ENCODE assay signal across 25 cellular contexts in the genomic region with DNA sequence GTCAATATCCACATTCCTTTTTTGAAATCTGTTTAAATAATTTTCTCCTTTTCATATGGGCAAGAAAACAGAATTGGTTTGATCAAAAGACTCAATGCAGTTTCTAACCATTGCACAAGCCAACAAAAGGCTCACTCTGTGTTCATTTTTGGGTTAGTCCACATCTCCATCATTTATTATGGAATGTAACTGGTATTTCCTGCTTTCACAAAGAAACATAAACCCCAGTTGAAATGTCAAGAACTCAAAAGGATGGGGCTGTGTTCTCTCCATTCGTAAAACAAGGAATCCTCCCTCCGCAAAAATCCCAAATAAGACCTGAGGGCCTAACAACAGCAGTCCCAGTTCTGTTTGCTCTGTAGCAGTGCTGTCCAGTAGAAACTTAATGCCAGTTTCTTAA.
DNase-seq lines count a peak whose midpoint lies in the region; ATAC-seq and TF ChIP-seq lines count a peak whose summit lies in the region.
"Had no signal": no experiment of that assay in that cellular context is flagged by ENCODE, and none has a peak within 500 bp of the region (broad histone marks: within the 10 kb centered on the region; RNA-seq: fewer than 3 reads in every experiment).

No MANE protein-coding gene starts in this region.

- H3K4me3 Mint-ChIP-seq in HFFc6 (no peak overlapping the region), progenitor cell of endocrine pancreas (ENCODE audit: low read depth) (no peak overlapping the region)
- no peak overlapping the region for H3K4me3 Mint-ChIP-seq in effector memory CD8-positive, alpha-beta T cell
- H3K4me3 Mint-ChIP-seq: activated CD4-positive, alpha-beta T cell treated with anti-CD3 and anti-CD28 coated beads, Interleukin-2, amount 10 ng/mL, durations not matched to agents 24 days and 14 days; activated CD8-positive, alpha-beta memory T cell treated with anti-CD3 and anti-CD28 coated beads, Interleukin-2, amount 10 ng/mL, durations not matched to agents 7 days and 5 days; activated naive CD4-positive, alpha-beta T cell treated with anti-CD3 and anti-CD28 coated beads, Interleukin-2, amount 50 U/mL, for 24 hours; neural crest cell had no signal

- H3K4me1 ChIP-seq in mesendoderm (ENCODE audit: control insufficient read depth, low read depth, low read length): no peaks in the 10 kb centered on the region
- H3K4me1 ChIP-seq: BLaER1, body of pancreas, gastrocnemius medialis, lower lobe of right lung, psoas muscle had no signal

- peak; percentile 44 for DNase-seq in HFFc6
- peak; percentile 46 for DNase-seq in astrocyte of the spinal cord (ENCODE audit: low read depth, low spot score)
- peak; percentile 89 for DNase-seq in fibroblast of villous mesenchyme (ENCODE audit: low read depth)
- no peak for DNase-seq in NCI-H187 treated with DMSO at 0.1 percent for 48 hours (lab: John Stamatoyannopoulos, UW)
- no peak for DNase-seq in mesendoderm
- no peak for DNase-seq in progenitor cell of endocrine pancreas (ENCODE audit: low spot score, unreplicated experiment)
- DNase-seq in effector memory CD8-positive, alpha-beta T cell: no peak
- DNase-seq: activated CD4-positive, alpha-beta T cell treated with anti-CD3 and anti-CD28 coated beads, Interleukin-2, amount 10 ng/mL, durations not matched to agents 24 days and 14 days; activated CD8-positive, alpha-beta memory T cell treated with anti-CD3 and anti-CD28 coated beads, Interleukin-2, amount 10 ng/mL, durations not matched to agents 7 days and 5 days; body of pancreas; Calu3; gastrocnemius medialis; Kasumi-1; lower lobe of right lung; NCI-H1694; NCI-H82; OCI-M1; psoas muscle; Right ventricle myocardium superior; stimulated activated naive CD4-positive, alpha-beta T cell; thyroid gland had no signal

- H4K8ac ChIP-seq in mesendoderm (ENCODE audit: low read depth, low read length): no peak overlapping the region

- H3K9me3 Mint-ChIP-seq in HFFc6 (peaks cover 2% of the 10 kb centered on the region; the same call in 1 of the 2 replicates), progenitor cell of endocrine pancreas (ENCODE audit: low read depth) (peaks cover 2% of the 10 kb centered on the region)
- peaks cover 8 to 10% of the 10 kb centered on the region in 2 donors for H3K9me3 Mint-ChIP-seq in effector memory CD8-positive, alpha-beta T cell
- H3K9me3 Mint-ChIP-seq: activated CD4-positive, alpha-beta T cell treated with anti-CD3 and anti-CD28 coated beads, Interleukin-2, amount 10 ng/mL, durations not matched to agents 24 days and 14 days; activated naive CD4-positive, alpha-beta T cell treated with anti-CD3 and anti-CD28 coated beads, Interleukin-2, amount 50 U/mL, for 24 hours; neural crest cell had no signal

- H3K18ac ChIP-seq in mesendoderm (ENCODE audit: low read length): no peak overlapping the region

- no peak overlapping the region for H2AK5ac ChIP-seq in mesendoderm (ENCODE audit: low read length)

- peak overlapping the region; percentile 30; the same call in 1 of the 2 replicates for H3K27ac Mint-ChIP-seq in HFFc6
- no peak overlapping the region for H3K27ac Mint-ChIP-seq in progenitor cell of endocrine pancreas
- no peak overlapping the region for H3K27ac Mint-ChIP-seq in effector memory CD8-positive, alpha-beta T cell
- H3K27ac Mint-ChIP-seq: activated CD4-positive, alpha-beta T cell treated with anti-CD3 and anti-CD28 coated beads, Interleukin-2, amount 10 ng/mL, durations not matched to agents 24 days and 14 days; activated CD8-positive, alpha-beta memory T cell treated with anti-CD3 and anti-CD28 coated beads, Interleukin-2, amount 10 ng/mL, durations not matched to agents 7 days and 5 days; activated naive CD4-positive, alpha-beta T cell treated with anti-CD3 and anti-CD28 coated beads, Interleukin-2, amount 50 U/mL, for 24 hours had no signal

- no peaks in the 10 kb centered on the region for H3K27me3 ChIP-seq in mesendoderm (ENCODE audit: insufficient read depth, low read length, poor library complexity)
- H3K27me3 ChIP-seq: BLaER1, body of pancreas, gastrocnemius medialis, thyroid gland had no signal

- no peak for ATAC-seq in effector memory CD8-positive, alpha-beta T cell (replicated peaks)
- ATAC-seq: activated CD8-positive, alpha-beta memory T cell treated with anti-CD3 and anti-CD28 coated beads, Interleukin-2, amount 10 ng/mL, durations not matched to agents 7 days and 5 days; body of pancreas; gastrocnemius medialis; lower lobe of right lung; psoas muscle had no signal

- no peak overlapping the region for H2BK120ac ChIP-seq in mesendoderm (ENCODE audit: low read depth, low read length)

- no CpG with 5 or more reads among the region's 2 CpGs for WGBS in mesendoderm (ENCODE audit: extremely low coverage, insufficient coverage, low lambda C conversion rate)

- no peak overlapping the region for H3K9ac ChIP-seq in mesendoderm (ENCODE audit: low read length)
- H3K9ac ChIP-seq: BLaER1 had no signal

- in situ Hi-C loops in astrocyte of the spinal cord (cut with HindIII; ENCODE audit: low sequenced_read_pairs): no loop called here

- no peak overlapping the region for H4K5ac ChIP-seq in mesendoderm (ENCODE audit: low read length)

- no peak overlapping the region for H3K27ac ChIP-seq in mesendoderm (ENCODE audit: low read depth, low read length)
- H3K27ac ChIP-seq: BLaER1, body of pancreas, gastrocnemius medialis, lower lobe of right lung, psoas muscle, thyroid gland had no signal

- no peak overlapping the region for H3K4me2 ChIP-seq in mesendoderm (ENCODE audit: low read length)
- H3K4me2 ChIP-seq: BLaER1 had no signal

- no peak overlapping the region for H3K4ac ChIP-seq in mesendoderm (ENCODE audit: low read depth, low read length)

- no peak overlapping the region for H2BK5ac ChIP-seq in mesendoderm (ENCODE audit: low read length)

- no peak for TF ChIP-seq CTCF in HFFc6 (IDR thresholded peaks at IDR 0.05)
- no peak for TF ChIP-seq CTCF in astrocyte of the spinal cord (IDR thresholded peaks at IDR 0.05; ENCODE audit: low read depth, low read length)
- TF ChIP-seq CTCF in fibroblast of villous mesenchyme (IDR thresholded peaks at IDR 0.05; ENCODE audit: insufficient read depth, low read depth, low read length): no peak
- TF ChIP-seq CTCF in progenitor cell of endocrine pancreas (IDR thresholded peaks at IDR 0.05; ENCODE audit: unreplicated experiment): no peak

- no peaks in the 10 kb centered on the region for H3K79me1 ChIP-seq in mesendoderm (ENCODE audit: low read length)

- no peaks in the 10 kb centered on the region for H3K79me2 ChIP-seq in mesendoderm (ENCODE audit: control insufficient read depth, insufficient read depth, low read length)

- no peaks in the 10 kb centered on the region for H3K36me3 ChIP-seq in mesendoderm (ENCODE audit: control insufficient read depth, insufficient read depth, low read length)
- H3K36me3 ChIP-seq: BLaER1, gastrocnemius medialis, lower lobe of right lung, thyroid gland had no signal

- peaks cover 2% of the 10 kb centered on the region for H3K36me3 Mint-ChIP-seq in HFFc6 (ENCODE audit: low read depth)
- no peaks in the 10 kb centered on the region for H3K36me3 Mint-ChIP-seq in progenitor cell of endocrine pancreas (ENCODE audit: insufficient read depth)
- no peaks in the 10 kb centered on the region for H3K36me3 Mint-ChIP-seq in effector memory CD8-positive, alpha-beta T cell (ENCODE audit: insufficient read depth)
- H3K36me3 Mint-ChIP-seq: activated CD8-positive, alpha-beta memory T cell treated with anti-CD3 and anti-CD28 coated beads, Interleukin-2, amount 10 ng/mL, durations not matched to agents 7 days and 5 days; activated naive CD4-positive, alpha-beta T cell treated with anti-CD3 and anti-CD28 coated beads, Interleukin-2, amount 50 U/mL, for 24 hours had no signal

- peaks cover 36% of the 10 kb centered on the region for H3K4me1 Mint-ChIP-seq in HFFc6 (ENCODE audit: low read depth)
- H3K4me1 Mint-ChIP-seq in progenitor cell of endocrine pancreas (ENCODE audit: low read depth): peaks cover 7% of the 10 kb centered on the region
- no peaks in the 10 kb centered on the region for H3K4me1 Mint-ChIP-seq in effector memory CD8-positive, alpha-beta T cell (ENCODE audit: low read depth in 2 of 2)
- H3K4me1 Mint-ChIP-seq: activated CD4-positive, alpha-beta T cell treated with anti-CD3 and anti-CD28 coated beads, Interleukin-2, amount 10 ng/mL, durations not matched to agents 24 days and 14 days; activated CD8-positive, alpha-beta memory T cell treated with anti-CD3 and anti-CD28 coated beads, Interleukin-2, amount 10 ng/mL, durations not matched to agents 7 days and 5 days; activated naive CD4-positive, alpha-beta T cell treated with anti-CD3 and anti-CD28 coated beads, Interleukin-2, amount 50 U/mL, for 24 hours had no signal

- no peak overlapping the region for H3K23ac ChIP-seq in mesendoderm (ENCODE audit: low read length)

- H3K27me3 Mint-ChIP-seq in HFFc6 (ENCODE audit: insufficient read depth): no peaks in the 10 kb centered on the region; the same call in 1 of the 2 replicates
- no peaks in the 10 kb centered on the region for H3K27me3 Mint-ChIP-seq in progenitor cell of endocrine pancreas
- H3K27me3 Mint-ChIP-seq in effector memory CD8-positive, alpha-beta T cell: no peaks in the 10 kb centered on the region
- H3K27me3 Mint-ChIP-seq: activated CD4-positive, alpha-beta T cell treated with anti-CD3 and anti-CD28 coated beads, Interleukin-2, amount 10 ng/mL, durations not matched to agents 24 days and 14 days; activated CD8-positive, alpha-beta memory T cell treated with anti-CD3 and anti-CD28 coated beads, Interleukin-2, amount 10 ng/mL, durations not matched to agents 7 days and 5 days; activated naive CD4-positive, alpha-beta T cell treated with anti-CD3 and anti-CD28 coated beads, Interleukin-2, amount 50 U/mL, for 24 hours had no signal

- no peak overlapping the region for H2BK15ac ChIP-seq in mesendoderm (replicated peaks; ENCODE audit: low read depth)

- H3K56ac ChIP-seq in mesendoderm (ENCODE audit: low read length): no peak overlapping the region

- H3K4me3 ChIP-seq in astrocyte of the spinal cord (ENCODE audit: low read depth, low read length): no peak overlapping the region
- no peak overlapping the region for H3K4me3 ChIP-seq in fibroblast of villous mesenchyme (ENCODE audit: low read depth, low read length)
- H3K4me3 ChIP-seq in mesendoderm (ENCODE audit: low read length): no peak overlapping the region
- H3K4me3 ChIP-seq: BLaER1, body of pancreas, gastrocnemius medialis, lower lobe of right lung, psoas muscle, skin epidermis, thyroid gland had no signal

Comparison
In these comparisons a context has a peak if more than half of its experiments do, and no peak if none do; other contexts are left out.
1. DNase-seq: peak in HFFc6 (single experiment), astrocyte of the spinal cord (single experiment) and fibroblast of villous mesenchyme (single experiment); none in NCI-H187 treated with DMSO at 0.1 percent for 48 hours (single experiment), mesendoderm (single experiment), progenitor cell of endocrine pancreas (single experiment) and effector memory CD8-positive, alpha-beta T cell (0 of 3).